1 cellular context compared by ENCODE assay signal in the genomic region with DNA sequence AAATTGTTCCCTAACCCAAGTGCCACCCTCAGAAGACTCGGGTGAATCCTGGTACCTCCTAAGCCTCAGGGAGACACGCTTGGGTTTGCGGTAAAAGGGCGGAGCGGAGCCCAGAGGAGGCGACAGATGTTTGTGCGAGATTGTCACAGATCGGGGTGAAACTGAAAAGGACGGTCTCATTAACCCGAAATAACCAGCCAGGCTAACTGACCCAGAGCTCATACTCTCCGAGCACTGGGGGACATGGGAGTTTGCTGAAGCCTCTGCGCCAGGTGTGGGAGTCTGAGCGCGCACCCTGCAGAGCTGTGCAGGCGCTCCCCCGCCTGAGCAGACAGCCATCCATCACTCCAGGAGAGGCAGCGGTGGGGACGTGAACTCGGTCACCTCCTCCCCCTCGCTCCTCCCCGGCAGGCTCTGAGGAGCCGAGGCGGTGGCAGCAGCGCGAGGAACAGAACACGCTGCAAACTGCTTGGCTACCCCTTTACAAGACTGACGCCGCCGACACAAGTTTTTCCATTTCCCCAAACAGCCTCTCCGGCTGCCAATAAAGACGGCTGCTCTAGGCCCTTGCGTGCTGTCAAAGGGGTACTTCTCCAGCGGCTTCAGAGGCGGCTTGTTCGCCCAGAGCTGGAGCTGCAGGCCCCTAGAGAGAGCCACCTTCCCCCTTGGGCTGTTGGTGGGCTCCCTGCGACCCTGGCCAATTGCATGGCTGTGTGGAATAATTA.
TF ChIP-seq lines count a peak whose summit lies in the region.

No MANE protein-coding gene starts in this region.

TF ChIP-seq in K562, 482 proteins besides CTCF, POLR2A, EP300 and RAD21 (continued from another document and continues in another):
- TF ChIP-seq RCOR1 (IDR thresholded peaks at IDR 0.05; ENCODE audit: borderline replicate concordance in 1 of 2, low read depth in 2 of 2, low read length in 2 of 2) (peak; percentile 90 to 98; a peak in 3 of 4 replicates), NUFIP1 (IDR thresholded peaks at IDR 0.05; ENCODE audit: partially characterized antibody) (peak; percentile 28), ZNF212 (CRISPR knock-in tag; IDR thresholded peaks at IDR 0.05) (no peak), NR4A1 (CRISPR knock-in tag; IDR thresholded peaks at IDR 0.05) (no peak), NR4A1 (tag; IDR thresholded peaks at IDR 0.05) (0 out of 2 replicates have a peak, but pooled peaks have one; percentile 60), POLR2B (IDR thresholded peaks at IDR 0.05; ENCODE audit: low read depth, partially characterized antibody) (no peak), KDM5B (IDR thresholded peaks at IDR 0.05; ENCODE audit: insufficient replicate concordance, low read depth, low read length) (peak; percentile 63), E2F3 (CRISPR knock-in tag; IDR thresholded peaks at IDR 0.05) (peak; percentile 86), PRPF4 (IDR thresholded peaks at IDR 0.05; ENCODE audit: insufficient read depth, low read depth, low read length, poor library complexity, severe bottlenecking) (no peak), SMAD4 (CRISPR knock-in tag; conservative IDR thresholded peaks at IDR 0.05) (peak; percentile 98), ZBTB7A (IDR thresholded peaks at IDR 0.05; ENCODE audit: borderline replicate concordance, control insufficient read depth, low read depth, low read length) (peak; percentile 72; the same call in 1 of the 2 replicates), ZNF175 (CRISPR knock-in tag; IDR thresholded peaks at IDR 0.05; ENCODE audit: low read depth) (peak; percentile 69), ZBTB8A (IDR thresholded peaks at IDR 0.05; ENCODE audit: partially characterized antibody) (no peak), SRF (CRISPR knock-in tag; IDR thresholded peaks at IDR 0.05) (peak in 1 of 2 experiments; percentile 58; a peak in 1 of 4 replicates), ZFPM2 (CRISPR knock-in tag; IDR thresholded peaks at IDR 0.05) (peak; percentile 68; the same call in 1 of the 2 replicates), TEAD1 (CRISPR knock-in tag; IDR thresholded peaks at IDR 0.05) (peak; percentile 60 to 85; a peak in 3 of 4 replicates), ZNF57 (CRISPR knock-in tag; IDR thresholded peaks at IDR 0.05) (no peak), U2AF1 (optimal IDR thresholded peaks at IDR 0.05; ENCODE audit: low read depth, low read length) (no peak), TGIF2 (CRISPR knock-in tag; IDR thresholded peaks at IDR 0.05) (no peak), CEBPB (tag; IDR thresholded peaks at IDR 0.05) (no peak), CC2D1A (IDR thresholded peaks at IDR 0.05) (peak; percentile 90), SMARCB1 (IDR thresholded peaks at IDR 0.05; ENCODE audit: insufficient read length, low read depth) (peak; percentile 42), FOXP1 (CRISPR knock-in tag; IDR thresholded peaks at IDR 0.05) (0 out of 2 replicates have a peak, but pooled peaks have one; percentile 49), CBX3 (IDR thresholded peaks at IDR 0.05; ENCODE audit: borderline replicate concordance in 1 of 2, low read length in 2 of 2) (peak in 1 of 2 experiments; percentile 92; a peak in 1 of 3 replicates), NR2C2 (CRISPR knock-in tag; IDR thresholded peaks at IDR 0.05) (0 out of 2 replicates have a peak, but pooled peaks have one; percentile 12), NR2C2 (tag; IDR thresholded peaks at IDR 0.05) (peak; percentile 71; the same call in 1 of the 2 replicates), ZZZ3 (IDR thresholded peaks at IDR 0.05) (no peak), SETDB1 (IDR thresholded peaks at IDR 0.05; ENCODE audit: low read length) (peak; percentile 75), CBFA2T3 (IDR thresholded peaks at IDR 0.05) (peak; percentile 98), TAL1 (IDR thresholded peaks at IDR 0.05) (peak; percentile 95)
- TF ChIP-seq, protein P1, sequence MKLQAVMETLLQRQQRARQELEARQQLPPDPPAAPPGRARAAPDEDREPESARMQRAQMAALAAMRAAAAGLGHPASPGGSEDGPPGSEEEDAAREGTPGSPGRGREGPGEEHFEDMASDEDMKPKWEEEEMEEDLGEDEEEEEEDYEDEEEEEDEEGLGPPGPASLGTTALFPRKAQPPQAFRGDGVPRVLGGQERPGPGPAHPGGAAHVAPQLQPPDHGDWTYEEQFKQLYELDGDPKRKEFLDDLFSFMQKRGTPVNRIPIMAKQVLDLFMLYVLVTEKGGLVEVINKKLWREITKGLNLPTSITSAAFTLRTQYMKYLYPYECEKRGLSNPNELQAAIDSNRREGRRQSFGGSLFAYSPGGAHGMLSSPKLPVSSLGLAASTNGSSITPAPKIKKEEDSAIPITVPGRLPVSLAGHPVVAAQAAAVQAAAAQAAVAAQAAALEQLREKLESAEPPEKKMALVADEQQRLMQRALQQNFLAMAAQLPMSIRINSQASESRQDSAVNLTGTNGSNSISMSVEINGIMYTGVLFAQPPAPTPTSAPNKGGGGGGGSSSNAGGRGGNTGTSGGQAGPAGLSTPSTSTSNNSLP (IDR thresholded peaks at IDR 0.05; ENCODE audit: borderline replicate concordance, low read depth, low read length), result peak; percentile 57; the same call in 1 of the 2 replicates
- TF ChIP-seq, protein P2, sequence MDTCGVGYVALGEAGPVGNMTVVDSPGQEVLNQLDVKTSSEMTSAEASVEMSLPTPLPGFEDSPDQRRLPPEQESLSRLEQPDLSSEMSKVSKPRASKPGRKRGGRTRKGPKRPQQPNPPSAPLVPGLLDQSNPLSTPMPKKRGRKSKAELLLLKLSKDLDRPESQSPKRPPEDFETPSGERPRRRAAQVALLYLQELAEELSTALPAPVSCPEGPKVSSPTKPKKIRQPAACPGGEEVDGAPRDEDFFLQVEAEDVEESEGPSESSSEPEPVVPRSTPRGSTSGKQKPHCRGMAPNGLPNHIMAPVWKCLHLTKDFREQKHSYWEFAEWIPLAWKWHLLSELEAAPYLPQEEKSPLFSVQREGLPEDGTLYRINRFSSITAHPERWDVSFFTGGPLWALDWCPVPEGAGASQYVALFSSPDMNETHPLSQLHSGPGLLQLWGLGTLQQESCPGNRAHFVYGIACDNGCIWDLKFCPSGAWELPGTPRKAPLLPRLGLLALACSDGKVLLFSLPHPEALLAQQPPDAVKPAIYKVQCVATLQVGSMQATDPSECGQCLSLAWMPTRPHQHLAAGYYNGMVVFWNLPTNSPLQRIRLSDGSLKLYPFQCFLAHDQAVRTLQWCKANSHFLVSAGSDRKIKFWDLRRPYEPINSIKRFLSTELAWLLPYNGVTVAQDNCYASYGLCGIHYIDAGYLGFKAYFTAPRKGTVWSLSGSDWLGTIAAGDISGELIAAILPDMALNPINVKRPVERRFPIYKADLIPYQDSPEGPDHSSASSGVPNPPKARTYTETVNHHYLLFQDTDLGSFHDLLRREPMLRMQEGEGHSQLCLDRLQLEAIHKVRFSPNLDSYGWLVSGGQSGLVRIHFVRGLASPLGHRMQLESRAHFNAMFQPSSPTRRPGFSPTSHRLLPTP (IDR thresholded peaks at IDR 0.05; ENCODE audit: borderline replicate concordance, extremely low read depth, insufficient read length), result no peak
- TF ChIP-seq, protein P3, sequence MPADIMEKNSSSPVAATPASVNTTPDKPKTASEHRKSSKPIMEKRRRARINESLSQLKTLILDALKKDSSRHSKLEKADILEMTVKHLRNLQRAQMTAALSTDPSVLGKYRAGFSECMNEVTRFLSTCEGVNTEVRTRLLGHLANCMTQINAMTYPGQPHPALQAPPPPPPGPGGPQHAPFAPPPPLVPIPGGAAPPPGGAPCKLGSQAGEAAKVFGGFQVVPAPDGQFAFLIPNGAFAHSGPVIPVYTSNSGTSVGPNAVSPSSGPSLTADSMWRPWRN (IDR thresholded peaks at IDR 0.05; ENCODE audit: low read depth), result peak; percentile 91
- TF ChIP-seq, protein P4, sequence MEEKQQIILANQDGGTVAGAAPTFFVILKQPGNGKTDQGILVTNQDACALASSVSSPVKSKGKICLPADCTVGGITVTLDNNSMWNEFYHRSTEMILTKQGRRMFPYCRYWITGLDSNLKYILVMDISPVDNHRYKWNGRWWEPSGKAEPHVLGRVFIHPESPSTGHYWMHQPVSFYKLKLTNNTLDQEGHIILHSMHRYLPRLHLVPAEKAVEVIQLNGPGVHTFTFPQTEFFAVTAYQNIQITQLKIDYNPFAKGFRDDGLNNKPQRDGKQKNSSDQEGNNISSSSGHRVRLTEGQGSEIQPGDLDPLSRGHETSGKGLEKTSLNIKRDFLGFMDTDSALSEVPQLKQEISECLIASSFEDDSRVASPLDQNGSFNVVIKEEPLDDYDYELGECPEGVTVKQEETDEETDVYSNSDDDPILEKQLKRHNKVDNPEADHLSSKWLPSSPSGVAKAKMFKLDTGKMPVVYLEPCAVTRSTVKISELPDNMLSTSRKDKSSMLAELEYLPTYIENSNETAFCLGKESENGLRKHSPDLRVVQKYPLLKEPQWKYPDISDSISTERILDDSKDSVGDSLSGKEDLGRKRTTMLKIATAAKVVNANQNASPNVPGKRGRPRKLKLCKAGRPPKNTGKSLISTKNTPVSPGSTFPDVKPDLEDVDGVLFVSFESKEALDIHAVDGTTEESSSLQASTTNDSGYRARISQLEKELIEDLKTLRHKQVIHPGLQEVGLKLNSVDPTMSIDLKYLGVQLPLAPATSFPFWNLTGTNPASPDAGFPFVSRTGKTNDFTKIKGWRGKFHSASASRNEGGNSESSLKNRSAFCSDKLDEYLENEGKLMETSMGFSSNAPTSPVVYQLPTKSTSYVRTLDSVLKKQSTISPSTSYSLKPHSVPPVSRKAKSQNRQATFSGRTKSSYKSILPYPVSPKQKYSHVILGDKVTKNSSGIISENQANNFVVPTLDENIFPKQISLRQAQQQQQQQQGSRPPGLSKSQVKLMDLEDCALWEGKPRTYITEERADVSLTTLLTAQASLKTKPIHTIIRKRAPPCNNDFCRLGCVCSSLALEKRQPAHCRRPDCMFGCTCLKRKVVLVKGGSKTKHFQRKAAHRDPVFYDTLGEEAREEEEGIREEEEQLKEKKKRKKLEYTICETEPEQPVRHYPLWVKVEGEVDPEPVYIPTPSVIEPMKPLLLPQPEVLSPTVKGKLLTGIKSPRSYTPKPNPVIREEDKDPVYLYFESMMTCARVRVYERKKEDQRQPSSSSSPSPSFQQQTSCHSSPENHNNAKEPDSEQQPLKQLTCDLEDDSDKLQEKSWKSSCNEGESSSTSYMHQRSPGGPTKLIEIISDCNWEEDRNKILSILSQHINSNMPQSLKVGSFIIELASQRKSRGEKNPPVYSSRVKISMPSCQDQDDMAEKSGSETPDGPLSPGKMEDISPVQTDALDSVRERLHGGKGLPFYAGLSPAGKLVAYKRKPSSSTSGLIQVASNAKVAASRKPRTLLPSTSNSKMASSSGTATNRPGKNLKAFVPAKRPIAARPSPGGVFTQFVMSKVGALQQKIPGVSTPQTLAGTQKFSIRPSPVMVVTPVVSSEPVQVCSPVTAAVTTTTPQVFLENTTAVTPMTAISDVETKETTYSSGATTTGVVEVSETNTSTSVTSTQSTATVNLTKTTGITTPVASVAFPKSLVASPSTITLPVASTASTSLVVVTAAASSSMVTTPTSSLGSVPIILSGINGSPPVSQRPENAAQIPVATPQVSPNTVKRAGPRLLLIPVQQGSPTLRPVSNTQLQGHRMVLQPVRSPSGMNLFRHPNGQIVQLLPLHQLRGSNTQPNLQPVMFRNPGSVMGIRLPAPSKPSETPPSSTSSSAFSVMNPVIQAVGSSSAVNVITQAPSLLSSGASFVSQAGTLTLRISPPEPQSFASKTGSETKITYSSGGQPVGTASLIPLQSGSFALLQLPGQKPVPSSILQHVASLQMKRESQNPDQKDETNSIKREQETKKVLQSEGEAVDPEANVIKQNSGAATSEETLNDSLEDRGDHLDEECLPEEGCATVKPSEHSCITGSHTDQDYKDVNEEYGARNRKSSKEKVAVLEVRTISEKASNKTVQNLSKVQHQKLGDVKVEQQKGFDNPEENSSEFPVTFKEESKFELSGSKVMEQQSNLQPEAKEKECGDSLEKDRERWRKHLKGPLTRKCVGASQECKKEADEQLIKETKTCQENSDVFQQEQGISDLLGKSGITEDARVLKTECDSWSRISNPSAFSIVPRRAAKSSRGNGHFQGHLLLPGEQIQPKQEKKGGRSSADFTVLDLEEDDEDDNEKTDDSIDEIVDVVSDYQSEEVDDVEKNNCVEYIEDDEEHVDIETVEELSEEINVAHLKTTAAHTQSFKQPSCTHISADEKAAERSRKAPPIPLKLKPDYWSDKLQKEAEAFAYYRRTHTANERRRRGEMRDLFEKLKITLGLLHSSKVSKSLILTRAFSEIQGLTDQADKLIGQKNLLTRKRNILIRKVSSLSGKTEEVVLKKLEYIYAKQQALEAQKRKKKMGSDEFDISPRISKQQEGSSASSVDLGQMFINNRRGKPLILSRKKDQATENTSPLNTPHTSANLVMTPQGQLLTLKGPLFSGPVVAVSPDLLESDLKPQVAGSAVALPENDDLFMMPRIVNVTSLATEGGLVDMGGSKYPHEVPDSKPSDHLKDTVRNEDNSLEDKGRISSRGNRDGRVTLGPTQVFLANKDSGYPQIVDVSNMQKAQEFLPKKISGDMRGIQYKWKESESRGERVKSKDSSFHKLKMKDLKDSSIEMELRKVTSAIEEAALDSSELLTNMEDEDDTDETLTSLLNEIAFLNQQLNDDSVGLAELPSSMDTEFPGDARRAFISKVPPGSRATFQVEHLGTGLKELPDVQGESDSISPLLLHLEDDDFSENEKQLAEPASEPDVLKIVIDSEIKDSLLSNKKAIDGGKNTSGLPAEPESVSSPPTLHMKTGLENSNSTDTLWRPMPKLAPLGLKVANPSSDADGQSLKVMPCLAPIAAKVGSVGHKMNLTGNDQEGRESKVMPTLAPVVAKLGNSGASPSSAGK (IDR thresholded peaks at IDR 0.05), result peak; percentile 93
- TF ChIP-seq, protein P5, sequence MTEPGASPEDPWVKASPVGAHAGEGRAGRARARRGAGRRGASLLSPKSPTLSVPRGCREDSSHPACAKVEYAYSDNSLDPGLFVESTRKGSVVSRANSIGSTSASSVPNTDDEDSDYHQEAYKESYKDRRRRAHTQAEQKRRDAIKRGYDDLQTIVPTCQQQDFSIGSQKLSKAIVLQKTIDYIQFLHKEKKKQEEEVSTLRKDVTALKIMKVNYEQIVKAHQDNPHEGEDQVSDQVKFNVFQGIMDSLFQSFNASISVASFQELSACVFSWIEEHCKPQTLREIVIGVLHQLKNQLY (CRISPR knock-in tag; conservative IDR thresholded peaks at IDR 0.05), result no peak
- TF ChIP-seq, protein P6, sequence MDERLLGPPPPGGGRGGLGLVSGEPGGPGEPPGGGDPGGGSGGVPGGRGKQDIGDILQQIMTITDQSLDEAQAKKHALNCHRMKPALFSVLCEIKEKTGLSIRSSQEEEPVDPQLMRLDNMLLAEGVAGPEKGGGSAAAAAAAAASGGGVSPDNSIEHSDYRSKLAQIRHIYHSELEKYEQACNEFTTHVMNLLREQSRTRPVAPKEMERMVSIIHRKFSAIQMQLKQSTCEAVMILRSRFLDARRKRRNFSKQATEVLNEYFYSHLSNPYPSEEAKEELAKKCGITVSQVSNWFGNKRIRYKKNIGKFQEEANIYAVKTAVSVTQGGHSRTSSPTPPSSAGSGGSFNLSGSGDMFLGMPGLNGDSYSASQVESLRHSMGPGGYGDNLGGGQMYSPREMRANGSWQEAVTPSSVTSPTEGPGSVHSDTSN (CRISPR knock-in tag; IDR thresholded peaks at IDR 0.05; ENCODE audit: low read depth), result peak; percentile 94
- TF ChIP-seq, protein P6 (tag; conservative IDR thresholded peaks at IDR 0.05; ENCODE audit: low read depth), result peak; percentile 98
